ENCODE assay signal across 8 cellular contexts in genomic region chr7:1028044-1028770, GRCh38. TPM values are rescaled to one million over a fixed set of nuclear protein-coding genes. Genes with fewer than 3 reads are reported as not detected.
DNase-seq lines count a peak whose midpoint lies in the region; ATAC-seq, FAIRE-seq and TF ChIP-seq lines count a peak whose summit lies in the region.

No MANE protein-coding gene starts in this region.

- intact Hi-C loops in psoas muscle (cut with DNase I) = loop anchor here in 1 of 2 donors (2.0 kb wide), 1 partner anchor 17 kb away; the partner anchor contains the start of gene GPR146
- intact Hi-C loops in upper lobe of right lung (cut with DNase I) = no loop called here

- 0 to 1% (median 0%) methylated on average over 28 to 77 of the region's 77 CpGs for WGBS in psoas muscle, 3 donors

- H3K4me1 ChIP-seq in right atrium auricular region (peaks cover 0 to 25% of the 10 kb centered on the region in 2 donors), psoas muscle (peaks cover 32% of the 10 kb centered on the region), upper lobe of right lung (peaks cover 26% of the 10 kb centered on the region)

- H3K9me3 ChIP-seq in MG63 (no peaks in the 10 kb centered on the region), right atrium auricular region (no peaks in the 10 kb centered on the region), psoas muscle (no peaks in the 10 kb centered on the region), upper lobe of right lung (no peaks in the 10 kb centered on the region)

- peak; percentile 62 for DNase-seq in GF-D8 (lab: John Stamatoyannopoulos, UW)
- peak; percentile 100 for DNase-seq in H54 (ENCODE audit: insufficient read length, low spot score)
- DNase-seq in MG63 = peak; percentile 87
- DNase-seq in SW480 (ENCODE audit: low spot score) = peak; percentile 90
- DNase-seq in right atrium auricular region (ENCODE audit: low spot score) = peak; percentile 89
- DNase-seq in psoas muscle = peak; percentile 93 to 96
- DNase-seq in upper lobe of right lung = peak; percentile 96

- H3K27me3 ChIP-seq in MG63 (no peaks in the 10 kb centered on the region), right atrium auricular region (no peaks in the 10 kb centered on the region), psoas muscle (ENCODE audit: insufficient read depth in 3 of 3, low read length in 2 of 3) (no peaks in the 10 kb centered on the region), upper lobe of right lung (no peaks in the 10 kb centered on the region)

- no peak for TF ChIP-seq CTCF in right atrium auricular region (IDR thresholded peaks at IDR 0.05)
- no peak for TF ChIP-seq CTCF in psoas muscle (IDR thresholded peaks at IDR 0.05)
- TF ChIP-seq CTCF in upper lobe of right lung (IDR thresholded peaks at IDR 0.05) = no peak

- H3K4me3 ChIP-seq in MG63 (peak overlapping the region; percentile 43), right atrium auricular region (peak overlapping the region; percentile 58 to 82), psoas muscle (peak overlapping the region; percentile 73), upper lobe of right lung (peak overlapping the region; percentile 75)

- H3K36me3 ChIP-seq in MG63 (peaks cover 5% of the 10 kb centered on the region), right atrium auricular region (peaks cover 6% of the 10 kb centered on the region), psoas muscle (ENCODE audit: insufficient read depth in 1 of 2, low read depth in 1 of 2) (no peaks in the 10 kb centered on the region), upper lobe of right lung (peaks cover 15% of the 10 kb centered on the region)

- peak; percentile 92 to 95 (median 94) for ATAC-seq in psoas muscle
- ATAC-seq in upper lobe of right lung = peak; percentile 92

- no peak for FAIRE-seq in H54 (lab: Jason Lieb, UNC)

- H3K27ac ChIP-seq in angular gyrus (ENCODE audit: low read depth, low read length) (peak overlapping the region; percentile 91), right atrium auricular region (peak overlapping the region; percentile 95 to 98), psoas muscle (peak overlapping the region; percentile 81), upper lobe of right lung (peak overlapping the region; percentile 88)

- TF ChIP-seq POLR2A in H54 (IDR thresholded peaks at IDR 0.05; ENCODE audit: low read depth, low read length) = peak; percentile 90

RNA-seq across cellular contexts. Expression of gene GPR146, which starts 16.1 kb away (rescaled TPM):
- 1.5 TPM in 1 of 2 replicates, not detected in the other for total RNA-seq in MG63 (2014; rRNA removed; shearing (Covaris generic); ENCODE audit: low replicate concordance)
- total RNA-seq in right atrium auricular region = 10 to 100 TPM; 13.4 to 18.6 TPM
- 10 to 100 TPM in 1 of 4 donors, 1 to 10 TPM in 3; 5.0 to 12.1 (median 7.5) TPM for total RNA-seq in psoas muscle
- 10 to 100 TPM in 1 of 3 donors, 1 to 10 TPM in 2; 9.4 to 14.0 (median 9.9) TPM for polyA plus RNA-seq in psoas muscle
- 40.0 TPM for total RNA-seq in upper lobe of right lung

RNA-seq across cellular contexts. Expression of gene CYP2W1, which starts 45.2 kb away (rescaled TPM):
- not detected in 2 replicates for total RNA-seq in MG63 (2014; rRNA removed; shearing (Covaris generic); ENCODE audit: low replicate concordance)
- total RNA-seq in right atrium auricular region (not detected), psoas muscle (not detected), upper lobe of right lung (not detected)
- not detected for polyA plus RNA-seq in psoas muscle

RNA-seq across cellular contexts. Expression of gene COX19, which starts 52.9 kb away (rescaled TPM):
- total RNA-seq in MG63 (2014; rRNA removed; shearing (Covaris generic); ENCODE audit: low replicate concordance) = 4.4 and 10.1 TPM in 2 replicates
- total RNA-seq in right atrium auricular region (1 to 10 TPM; 2.8 to 5.5 TPM), psoas muscle (1 to 10 TPM; 4.5 to 7.9 (median 6.9) TPM), upper lobe of right lung (9.4 TPM)
- polyA plus RNA-seq in psoas muscle = 10 to 100 TPM in 2 of 3 donors, 1 to 10 TPM in 1; 5.6 to 12.2 (median 11.3) TPM

RNA-seq across cellular contexts. Expression of gene GPER1, which starts 59.7 kb away (rescaled TPM):
- total RNA-seq in MG63 (2014; rRNA removed; shearing (Covaris generic); ENCODE audit: low replicate concordance) = 2.2 and 2.8 TPM in 2 replicates
- 1 to 10 TPM; 4.6 to 6.9 TPM for total RNA-seq in right atrium auricular region
- total RNA-seq in psoas muscle = 1 to 10 TPM; 1.1 to 3.1 (median 1.5) TPM
- polyA plus RNA-seq in psoas muscle = 1 to 10 TPM in 2 of 3 donors, under 1 TPM in 1; 0.90 to 1.5 (median 1.4) TPM
- 11.1 TPM for total RNA-seq in upper lobe of right lung

Comparison
In these comparisons a context has a peak if more than half of its experiments do, and no peak if none do; other contexts are left out.
1. Peak in every context shown above with its lines: DNase-seq, ATAC-seq, H3K4me3 ChIP-seq and H3K27ac ChIP-seq.